1 cellular context compared by ENCODE assay signal in the genomic region with DNA sequence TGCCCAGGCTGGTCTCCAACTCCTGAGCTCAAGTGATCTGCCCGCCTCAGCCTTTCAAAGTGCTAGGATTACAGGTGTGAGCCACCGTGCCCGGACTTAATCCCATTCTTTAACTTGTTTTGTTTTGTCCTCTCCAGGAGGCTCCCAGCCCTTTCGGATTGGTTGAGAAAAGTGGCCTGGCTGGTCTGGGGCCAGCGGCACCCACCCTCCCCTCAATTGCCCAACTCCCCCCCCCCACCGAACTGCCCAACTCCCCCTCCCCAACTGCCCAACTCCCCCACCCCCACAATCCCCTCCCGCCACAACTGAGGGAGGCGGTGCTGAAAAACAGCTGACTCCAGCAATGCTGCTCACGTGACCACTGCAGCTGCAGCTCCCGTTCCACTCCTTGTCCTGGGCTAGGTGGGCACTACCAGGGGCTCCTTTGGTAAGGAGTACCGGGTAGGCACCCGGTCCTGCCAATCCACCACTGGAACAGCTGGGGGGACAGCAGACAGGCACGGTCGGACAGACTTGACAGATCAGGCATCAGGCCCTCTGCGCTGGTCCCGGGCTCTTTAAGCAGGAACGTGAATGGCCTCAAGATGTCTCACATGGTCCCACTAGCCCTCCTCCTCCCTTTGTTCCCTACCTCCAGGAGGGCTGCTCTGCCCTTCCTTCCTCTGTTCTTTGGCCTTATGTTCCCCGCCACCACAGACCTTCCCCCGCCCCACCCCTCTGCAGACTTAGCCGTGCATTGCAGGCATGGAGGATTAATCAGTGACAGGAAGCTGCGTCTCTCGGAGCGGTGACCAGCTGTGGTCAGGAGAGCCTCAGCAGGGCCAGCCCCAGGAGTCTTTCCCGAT.
TF ChIP-seq lines count a peak whose summit lies in the region.

A gene (plus strand): TSS at position 720 of the 845 bp plus-strand sequence. CDS start 158 bp downstream, outside the sequence.

TF ChIP-seq in K562, 482 proteins besides CTCF, POLR2A, EP300 and RAD21 (continued from another document and continues in another):
- TF ChIP-seq, protein P1, sequence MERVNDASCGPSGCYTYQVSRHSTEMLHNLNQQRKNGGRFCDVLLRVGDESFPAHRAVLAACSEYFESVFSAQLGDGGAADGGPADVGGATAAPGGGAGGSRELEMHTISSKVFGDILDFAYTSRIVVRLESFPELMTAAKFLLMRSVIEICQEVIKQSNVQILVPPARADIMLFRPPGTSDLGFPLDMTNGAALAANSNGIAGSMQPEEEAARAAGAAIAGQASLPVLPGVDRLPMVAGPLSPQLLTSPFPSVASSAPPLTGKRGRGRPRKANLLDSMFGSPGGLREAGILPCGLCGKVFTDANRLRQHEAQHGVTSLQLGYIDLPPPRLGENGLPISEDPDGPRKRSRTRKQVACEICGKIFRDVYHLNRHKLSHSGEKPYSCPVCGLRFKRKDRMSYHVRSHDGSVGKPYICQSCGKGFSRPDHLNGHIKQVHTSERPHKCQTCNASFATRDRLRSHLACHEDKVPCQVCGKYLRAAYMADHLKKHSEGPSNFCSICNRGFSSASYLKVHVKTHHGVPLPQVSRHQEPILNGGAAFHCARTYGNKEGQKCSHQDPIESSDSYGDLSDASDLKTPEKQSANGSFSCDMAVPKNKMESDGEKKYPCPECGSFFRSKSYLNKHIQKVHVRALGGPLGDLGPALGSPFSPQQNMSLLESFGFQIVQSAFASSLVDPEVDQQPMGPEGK (CRISPR knock-in tag; IDR thresholded peaks at IDR 0.05; ENCODE audit: borderline replicate concordance) = no peak
- TF ChIP-seq NFIX (CRISPR knock-in tag; IDR thresholded peaks at IDR 0.05; ENCODE audit: low read depth) (no peak), POU5F1 (IDR thresholded peaks at IDR 0.05; ENCODE audit: borderline replicate concordance, low read depth, low read length, partially characterized antibody) (no peak), RAD51 (IDR thresholded peaks at IDR 0.05; ENCODE audit: borderline replicate concordance, low read depth) (peak; percentile 94), ZNF239 (CRISPR knock-in tag; IDR thresholded peaks at IDR 0.05) (no peak), TAF7 (tag; IDR thresholded peaks at IDR 0.05) (no peak), STAG1 (CRISPR knock-in tag; IDR thresholded peaks at IDR 0.05; ENCODE audit: borderline replicate concordance) (no peak), ZNF197 (CRISPR knock-in tag; IDR thresholded peaks at IDR 0.05; ENCODE audit: low read depth) (no peak), ZBTB8A (IDR thresholded peaks at IDR 0.05; ENCODE audit: partially characterized antibody) (no peak), ZC3H11A (IDR thresholded peaks at IDR 0.05; ENCODE audit: low read depth, low read length) (no peak), DNMT1 (IDR thresholded peaks at IDR 0.05) (no peak), ZNF184 (CRISPR knock-in tag; IDR thresholded peaks at IDR 0.05) (no peak), HDAC2 (IDR thresholded peaks at IDR 0.05) (0 out of 2 replicates have a peak, but pooled peaks have one; percentile 31), ZNF589 (CRISPR knock-in tag; IDR thresholded peaks at IDR 0.05; ENCODE audit: low read depth) (no peak), EGR1 (conservative IDR thresholded peaks at IDR 0.05) (no peak), ZFX (CRISPR knock-in tag; IDR thresholded peaks at IDR 0.05) (no peak), SMAD4 (CRISPR knock-in tag; conservative IDR thresholded peaks at IDR 0.05) (no peak), ZNF232 (CRISPR knock-in tag; IDR thresholded peaks at IDR 0.05) (no peak), TCFL5 (CRISPR knock-in tag; conservative IDR thresholded peaks at IDR 0.05) (no peak), DACH1 (IDR thresholded peaks at IDR 0.05; ENCODE audit: partially characterized antibody) (peak; percentile 86), FOXA3 (CRISPR knock-in tag; conservative IDR thresholded peaks at IDR 0.05 in 1 of 2, IDR thresholded peaks at IDR 0.05 in 1 of 2) (no peak), SNRNP70 (optimal IDR thresholded peaks at IDR 0.05; ENCODE audit: low read depth, low read length) (no peak)
- TF ChIP-seq, protein P2, sequence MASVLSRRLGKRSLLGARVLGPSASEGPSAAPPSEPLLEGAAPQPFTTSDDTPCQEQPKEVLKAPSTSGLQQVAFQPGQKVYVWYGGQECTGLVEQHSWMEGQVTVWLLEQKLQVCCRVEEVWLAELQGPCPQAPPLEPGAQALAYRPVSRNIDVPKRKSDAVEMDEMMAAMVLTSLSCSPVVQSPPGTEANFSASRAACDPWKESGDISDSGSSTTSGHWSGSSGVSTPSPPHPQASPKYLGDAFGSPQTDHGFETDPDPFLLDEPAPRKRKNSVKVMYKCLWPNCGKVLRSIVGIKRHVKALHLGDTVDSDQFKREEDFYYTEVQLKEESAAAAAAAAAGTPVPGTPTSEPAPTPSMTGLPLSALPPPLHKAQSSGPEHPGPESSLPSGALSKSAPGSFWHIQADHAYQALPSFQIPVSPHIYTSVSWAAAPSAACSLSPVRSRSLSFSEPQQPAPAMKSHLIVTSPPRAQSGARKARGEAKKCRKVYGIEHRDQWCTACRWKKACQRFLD (CRISPR knock-in tag; IDR thresholded peaks at IDR 0.05) = no peak
- TF ChIP-seq, protein P3, sequence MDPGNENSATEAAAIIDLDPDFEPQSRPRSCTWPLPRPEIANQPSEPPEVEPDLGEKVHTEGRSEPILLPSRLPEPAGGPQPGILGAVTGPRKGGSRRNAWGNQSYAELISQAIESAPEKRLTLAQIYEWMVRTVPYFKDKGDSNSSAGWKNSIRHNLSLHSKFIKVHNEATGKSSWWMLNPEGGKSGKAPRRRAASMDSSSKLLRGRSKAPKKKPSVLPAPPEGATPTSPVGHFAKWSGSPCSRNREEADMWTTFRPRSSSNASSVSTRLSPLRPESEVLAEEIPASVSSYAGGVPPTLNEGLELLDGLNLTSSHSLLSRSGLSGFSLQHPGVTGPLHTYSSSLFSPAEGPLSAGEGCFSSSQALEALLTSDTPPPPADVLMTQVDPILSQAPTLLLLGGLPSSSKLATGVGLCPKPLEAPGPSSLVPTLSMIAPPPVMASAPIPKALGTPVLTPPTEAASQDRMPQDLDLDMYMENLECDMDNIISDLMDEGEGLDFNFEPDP (CRISPR knock-in tag; IDR thresholded peaks at IDR 0.05) = no peak
- TF ChIP-seq, protein P4, sequence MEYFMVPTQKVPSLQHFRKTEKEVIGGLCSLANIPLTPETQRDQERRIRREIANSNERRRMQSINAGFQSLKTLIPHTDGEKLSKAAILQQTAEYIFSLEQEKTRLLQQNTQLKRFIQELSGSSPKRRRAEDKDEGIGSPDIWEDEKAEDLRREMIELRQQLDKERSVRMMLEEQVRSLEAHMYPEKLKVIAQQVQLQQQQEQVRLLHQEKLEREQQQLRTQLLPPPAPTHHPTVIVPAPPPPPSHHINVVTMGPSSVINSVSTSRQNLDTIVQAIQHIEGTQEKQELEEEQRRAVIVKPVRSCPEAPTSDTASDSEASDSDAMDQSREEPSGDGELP (CRISPR knock-in tag; IDR thresholded peaks at IDR 0.05; ENCODE audit: borderline replicate concordance) = peak; percentile 94
- TF ChIP-seq, protein P5, sequence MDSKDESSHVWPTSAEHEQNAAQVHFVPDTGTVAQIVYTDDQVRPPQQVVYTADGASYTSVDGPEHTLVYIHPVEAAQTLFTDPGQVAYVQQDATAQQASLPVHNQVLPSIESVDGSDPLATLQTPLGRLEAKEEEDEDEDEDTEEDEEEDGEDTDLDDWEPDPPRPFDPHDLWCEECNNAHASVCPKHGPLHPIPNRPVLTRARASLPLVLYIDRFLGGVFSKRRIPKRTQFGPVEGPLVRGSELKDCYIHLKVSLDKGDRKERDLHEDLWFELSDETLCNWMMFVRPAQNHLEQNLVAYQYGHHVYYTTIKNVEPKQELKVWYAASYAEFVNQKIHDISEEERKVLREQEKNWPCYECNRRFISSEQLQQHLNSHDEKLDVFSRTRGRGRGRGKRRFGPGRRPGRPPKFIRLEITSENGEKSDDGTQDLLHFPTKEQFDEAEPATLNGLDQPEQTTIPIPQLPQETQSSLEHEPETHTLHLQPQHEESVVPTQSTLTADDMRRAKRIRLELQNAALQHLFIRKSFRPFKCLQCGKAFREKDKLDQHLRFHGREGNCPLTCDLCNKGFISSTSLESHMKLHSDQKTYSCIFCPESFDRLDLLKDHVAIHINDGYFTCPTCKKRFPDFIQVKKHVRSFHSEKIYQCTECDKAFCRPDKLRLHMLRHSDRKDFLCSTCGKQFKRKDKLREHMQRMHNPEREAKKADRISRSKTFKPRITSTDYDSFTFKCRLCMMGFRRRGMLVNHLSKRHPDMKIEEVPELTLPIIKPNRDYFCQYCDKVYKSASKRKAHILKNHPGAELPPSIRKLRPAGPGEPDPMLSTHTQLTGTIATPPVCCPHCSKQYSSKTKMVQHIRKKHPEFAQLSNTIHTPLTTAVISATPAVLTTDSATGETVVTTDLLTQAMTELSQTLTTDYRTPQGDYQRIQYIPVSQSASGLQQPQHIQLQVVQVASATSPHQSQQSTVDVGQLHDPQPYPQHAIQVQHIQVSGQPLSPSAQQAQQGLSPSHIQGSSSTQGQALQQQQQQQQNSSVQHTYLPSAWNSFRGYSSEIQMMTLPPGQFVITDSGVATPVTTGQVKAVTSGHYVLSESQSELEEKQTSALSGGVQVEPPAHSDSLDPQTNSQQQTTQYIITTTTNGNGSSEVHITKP (IDR thresholded peaks at IDR 0.05; ENCODE audit: partially characterized antibody) = no peak
- TF ChIP-seq, protein P6, sequence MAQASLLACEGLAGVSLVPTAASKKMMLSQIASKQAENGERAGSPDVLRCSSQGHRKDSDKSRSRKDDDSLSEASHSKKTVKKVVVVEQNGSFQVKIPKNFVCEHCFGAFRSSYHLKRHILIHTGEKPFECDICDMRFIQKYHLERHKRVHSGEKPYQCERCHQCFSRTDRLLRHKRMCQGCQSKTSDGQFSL (CRISPR knock-in tag; IDR thresholded peaks at IDR 0.05) = no peak
- TF ChIP-seq, protein P6 (tag; IDR thresholded peaks at IDR 0.05) = no peak
- TF ChIP-seq, protein P7, sequence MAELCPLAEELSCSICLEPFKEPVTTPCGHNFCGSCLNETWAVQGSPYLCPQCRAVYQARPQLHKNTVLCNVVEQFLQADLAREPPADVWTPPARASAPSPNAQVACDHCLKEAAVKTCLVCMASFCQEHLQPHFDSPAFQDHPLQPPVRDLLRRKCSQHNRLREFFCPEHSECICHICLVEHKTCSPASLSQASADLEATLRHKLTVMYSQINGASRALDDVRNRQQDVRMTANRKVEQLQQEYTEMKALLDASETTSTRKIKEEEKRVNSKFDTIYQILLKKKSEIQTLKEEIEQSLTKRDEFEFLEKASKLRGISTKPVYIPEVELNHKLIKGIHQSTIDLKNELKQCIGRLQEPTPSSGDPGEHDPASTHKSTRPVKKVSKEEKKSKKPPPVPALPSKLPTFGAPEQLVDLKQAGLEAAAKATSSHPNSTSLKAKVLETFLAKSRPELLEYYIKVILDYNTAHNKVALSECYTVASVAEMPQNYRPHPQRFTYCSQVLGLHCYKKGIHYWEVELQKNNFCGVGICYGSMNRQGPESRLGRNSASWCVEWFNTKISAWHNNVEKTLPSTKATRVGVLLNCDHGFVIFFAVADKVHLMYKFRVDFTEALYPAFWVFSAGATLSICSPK (IDR thresholded peaks at IDR 0.05; ENCODE audit: borderline replicate concordance) = no peak
- TF ChIP-seq, protein P8, sequence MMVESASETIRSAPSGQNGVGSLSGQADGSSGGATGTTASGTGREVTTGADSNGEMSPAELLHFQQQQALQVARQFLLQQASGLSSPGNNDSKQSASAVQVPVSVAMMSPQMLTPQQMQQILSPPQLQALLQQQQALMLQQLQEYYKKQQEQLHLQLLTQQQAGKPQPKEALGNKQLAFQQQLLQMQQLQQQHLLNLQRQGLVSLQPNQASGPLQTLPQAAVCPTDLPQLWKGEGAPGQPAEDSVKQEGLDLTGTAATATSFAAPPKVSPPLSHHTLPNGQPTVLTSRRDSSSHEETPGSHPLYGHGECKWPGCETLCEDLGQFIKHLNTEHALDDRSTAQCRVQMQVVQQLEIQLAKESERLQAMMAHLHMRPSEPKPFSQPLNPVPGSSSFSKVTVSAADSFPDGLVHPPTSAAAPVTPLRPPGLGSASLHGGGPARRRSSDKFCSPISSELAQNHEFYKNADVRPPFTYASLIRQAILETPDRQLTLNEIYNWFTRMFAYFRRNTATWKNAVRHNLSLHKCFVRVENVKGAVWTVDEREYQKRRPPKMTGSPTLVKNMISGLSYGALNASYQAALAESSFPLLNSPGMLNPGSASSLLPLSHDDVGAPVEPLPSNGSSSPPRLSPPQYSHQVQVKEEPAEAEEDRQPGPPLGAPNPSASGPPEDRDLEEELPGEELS (CRISPR knock-in tag; IDR thresholded peaks at IDR 0.05; ENCODE audit: borderline replicate concordance) = no peak
- TF ChIP-seq, protein P9, sequence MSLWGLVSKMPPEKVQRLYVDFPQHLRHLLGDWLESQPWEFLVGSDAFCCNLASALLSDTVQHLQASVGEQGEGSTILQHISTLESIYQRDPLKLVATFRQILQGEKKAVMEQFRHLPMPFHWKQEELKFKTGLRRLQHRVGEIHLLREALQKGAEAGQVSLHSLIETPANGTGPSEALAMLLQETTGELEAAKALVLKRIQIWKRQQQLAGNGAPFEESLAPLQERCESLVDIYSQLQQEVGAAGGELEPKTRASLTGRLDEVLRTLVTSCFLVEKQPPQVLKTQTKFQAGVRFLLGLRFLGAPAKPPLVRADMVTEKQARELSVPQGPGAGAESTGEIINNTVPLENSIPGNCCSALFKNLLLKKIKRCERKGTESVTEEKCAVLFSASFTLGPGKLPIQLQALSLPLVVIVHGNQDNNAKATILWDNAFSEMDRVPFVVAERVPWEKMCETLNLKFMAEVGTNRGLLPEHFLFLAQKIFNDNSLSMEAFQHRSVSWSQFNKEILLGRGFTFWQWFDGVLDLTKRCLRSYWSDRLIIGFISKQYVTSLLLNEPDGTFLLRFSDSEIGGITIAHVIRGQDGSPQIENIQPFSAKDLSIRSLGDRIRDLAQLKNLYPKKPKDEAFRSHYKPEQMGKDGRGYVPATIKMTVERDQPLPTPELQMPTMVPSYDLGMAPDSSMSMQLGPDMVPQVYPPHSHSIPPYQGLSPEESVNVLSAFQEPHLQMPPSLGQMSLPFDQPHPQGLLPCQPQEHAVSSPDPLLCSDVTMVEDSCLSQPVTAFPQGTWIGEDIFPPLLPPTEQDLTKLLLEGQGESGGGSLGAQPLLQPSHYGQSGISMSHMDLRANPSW (CRISPR knock-in tag; IDR thresholded peaks at IDR 0.05) = no peak
- TF ChIP-seq, protein P10, sequence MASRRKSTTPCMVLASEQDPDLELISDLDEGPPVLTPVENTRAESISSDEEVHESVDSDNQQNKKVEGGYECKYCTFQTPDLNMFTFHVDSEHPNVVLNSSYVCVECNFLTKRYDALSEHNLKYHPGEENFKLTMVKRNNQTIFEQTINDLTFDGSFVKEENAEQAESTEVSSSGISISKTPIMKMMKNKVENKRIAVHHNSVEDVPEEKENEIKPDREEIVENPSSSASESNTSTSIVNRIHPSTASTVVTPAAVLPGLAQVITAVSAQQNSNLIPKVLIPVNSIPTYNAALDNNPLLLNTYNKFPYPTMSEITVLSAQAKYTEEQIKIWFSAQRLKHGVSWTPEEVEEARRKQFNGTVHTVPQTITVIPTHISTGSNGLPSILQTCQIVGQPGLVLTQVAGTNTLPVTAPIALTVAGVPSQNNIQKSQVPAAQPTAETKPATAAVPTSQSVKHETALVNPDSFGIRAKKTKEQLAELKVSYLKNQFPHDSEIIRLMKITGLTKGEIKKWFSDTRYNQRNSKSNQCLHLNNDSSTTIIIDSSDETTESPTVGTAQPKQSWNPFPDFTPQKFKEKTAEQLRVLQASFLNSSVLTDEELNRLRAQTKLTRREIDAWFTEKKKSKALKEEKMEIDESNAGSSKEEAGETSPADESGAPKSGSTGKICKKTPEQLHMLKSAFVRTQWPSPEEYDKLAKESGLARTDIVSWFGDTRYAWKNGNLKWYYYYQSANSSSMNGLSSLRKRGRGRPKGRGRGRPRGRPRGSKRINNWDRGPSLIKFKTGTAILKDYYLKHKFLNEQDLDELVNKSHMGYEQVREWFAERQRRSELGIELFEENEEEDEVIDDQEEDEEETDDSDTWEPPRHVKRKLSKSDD (conservative IDR thresholded peaks at IDR 0.05; ENCODE audit: low read length) = no peak
